ENCODE assay signal across 8 cellular contexts in genomic region chr7:11427686-11428273, GRCh38.
DNase-seq lines count a peak whose midpoint lies in the region; ATAC-seq, FAIRE-seq and TF ChIP-seq lines count a peak whose summit lies in the region.

No MANE protein-coding gene starts in this region.

- FAIRE-seq in D721Med (lab: Jason Lieb, UNC), result peak; percentile 78

- H3K4me1 Mint-ChIP-seq in stimulated activated naive CD8-positive, alpha-beta T cell treated with anti-CD3 and anti-CD28 coated beads, Interleukin-15, amount 100 ng/mL, for 72 hours, result no peaks in the 10 kb centered on the region

- H3K9me3 Mint-ChIP-seq in stimulated activated naive CD8-positive, alpha-beta T cell treated with anti-CD3 and anti-CD28 coated beads, Interleukin-15, amount 100 ng/mL, for 72 hours, result no peaks in the 10 kb centered on the region

- H3K27ac Mint-ChIP-seq in stimulated activated naive CD8-positive, alpha-beta T cell treated with anti-CD3 and anti-CD28 coated beads, Interleukin-15, amount 100 ng/mL, for 72 hours, result no peak overlapping the region

- ATAC-seq in GM21390 (IDR thresholded peaks at IDR 0.05; ENCODE audit: unreplicated experiment) (peak; percentile 62), GM19467 (IDR thresholded peaks at IDR 0.05; ENCODE audit: unreplicated experiment) (no peak)
- ATAC-seq in stimulated activated naive CD8-positive, alpha-beta T cell treated with anti-CD3 and anti-CD28 coated beads, Interleukin-15, amount 100 ng/mL, for 72 hours, result no peak

- no peaks in the 10 kb centered on the region for H3K27me3 Mint-ChIP-seq in stimulated activated naive CD8-positive, alpha-beta T cell treated with anti-CD3 and anti-CD28 coated beads, Interleukin-15, amount 100 ng/mL, for 72 hours

- no peak for DNase-seq in D721Med (ENCODE audit: insufficient read length, low spot score)
- DNase-seq in LoVo (ENCODE audit: low spot score), result peak; percentile 68
- peak; percentile 60 to 64 for DNase-seq in SHP77 (lab: John Stamatoyannopoulos, UW)
- DNase-seq in fibroblast of gingiva (ENCODE audit: low read depth), result peak; percentile 64
- DNase-seq in pons (ENCODE audit: low spot score), result peak; percentile 80
- DNase-seq in stimulated activated naive CD8-positive, alpha-beta T cell treated with anti-CD3 and anti-CD28 coated beads, Interleukin-15, amount 100 ng/mL, for 72 hours, result no peak

- TF ChIP-seq CTCF in D721Med (IDR thresholded peaks at IDR 0.05; ENCODE audit: insufficient read depth, missing control alignments), result peak; percentile 85

- no peak overlapping the region for H3K4me3 Mint-ChIP-seq in stimulated activated naive CD8-positive, alpha-beta T cell treated with anti-CD3 and anti-CD28 coated beads, Interleukin-15, amount 100 ng/mL, for 72 hours

Comparison
In these comparisons a context has a peak if more than half of its experiments do, and no peak if none do; other contexts are left out.
1. DNase-seq: peak in LoVo (single experiment), SHP77 (2 of 2), fibroblast of gingiva (single experiment) and pons (single experiment); none in D721Med (single experiment) and stimulated activated naive CD8-positive, alpha-beta T cell treated with anti-CD3 and anti-CD28 coated beads, Interleukin-15, amount 100 ng/mL, for 72 hours (0 of 2).